Comparison of ENCODE assay signal across 27 cellular contexts in genomic region chr12:87981495-87981894, GRCh38. TPM values are rescaled to one million over a fixed set of nuclear protein-coding genes. Genes with fewer than 3 reads are reported as not detected.
DNase-seq lines count a peak whose midpoint lies in the region; ATAC-seq and TF ChIP-seq lines count a peak whose summit lies in the region.
"Had no signal": no experiment of that assay in that cellular context is flagged by ENCODE, and none has a peak within 500 bp of the region (broad histone marks: within the 10 kb centered on the region; RNA-seq: fewer than 3 reads in every experiment).

No MANE protein-coding gene starts in this region.

- TF ChIP-seq CTCF in left ventricle myocardium inferior (IDR thresholded peaks at IDR 0.05; ENCODE audit: borderline replicate concordance) = no peak
- TF ChIP-seq CTCF in brain microvascular endothelial cell (IDR thresholded peaks at IDR 0.05; ENCODE audit: low read depth, low read length, missing control alignments) = no peak
- TF ChIP-seq CTCF in smooth muscle cell (IDR thresholded peaks at IDR 0.05; ENCODE audit: borderline replicate concordance, insufficient read depth, poor library complexity, severe bottlenecking) = no peak

- H3K27me3 ChIP-seq in left ventricle myocardium inferior (ENCODE audit: low read depth) (no peaks in the 10 kb centered on the region), brain microvascular endothelial cell (replicated peaks) (no peaks in the 10 kb centered on the region), smooth muscle cell (ENCODE audit: low read depth) (no peaks in the 10 kb centered on the region)
- H3K27me3 ChIP-seq: BE2C had no signal

- no peaks in the 10 kb centered on the region for H3K4me1 ChIP-seq in left ventricle myocardium inferior
- H3K4me1 ChIP-seq in smooth muscle cell (ENCODE audit: low read depth) = no peaks in the 10 kb centered on the region
- H3K4me1 ChIP-seq: BE2C had no signal

- H3K27ac ChIP-seq in left ventricle myocardium inferior (replicated peaks) (no peak overlapping the region), brain microvascular endothelial cell (peak overlapping the region; percentile 32), smooth muscle cell (ENCODE audit: low read depth) (no peak overlapping the region)
- H3K27ac ChIP-seq: KMS-11 had no signal

- no peak overlapping the region for H3K4me3 ChIP-seq in left ventricle myocardium inferior
- no peak overlapping the region for H3K4me3 ChIP-seq in brain microvascular endothelial cell (ENCODE audit: low read depth, low read length)
- no peak overlapping the region for H3K4me3 ChIP-seq in smooth muscle cell
- H3K4me3 ChIP-seq: GM23338 had no signal

- H3K9ac ChIP-seq in smooth muscle cell (ENCODE audit: low read depth) = no peak overlapping the region
- H3K9ac ChIP-seq: KMS-11 had no signal

- H3F3A ChIP-seq in smooth muscle cell (ENCODE audit: low read depth) = no peaks in the 10 kb centered on the region

- H3K9me3 ChIP-seq in left ventricle myocardium inferior (replicated peaks) = no peaks in the 10 kb centered on the region
- no peaks in the 10 kb centered on the region for H3K9me3 ChIP-seq in smooth muscle cell (replicated peaks; ENCODE audit: low read depth)

- intact Hi-C loops in Right ventricle myocardium inferior (cut with DNase I) = no loop called here
- intact Hi-C loops in left ventricle myocardium inferior (cut with micrococcal nuclease) = no loop called here

- DNase-seq in Right ventricle myocardium inferior (ENCODE audit: missing footprints) = no peak
- DNase-seq in left ventricle myocardium inferior = no peak
- peak; percentile 33 for DNase-seq in brain microvascular endothelial cell
- DNase-seq in left kidney (ENCODE audit: low read depth, low spot score) = peak; percentile 3
- no peak for DNase-seq in smooth muscle cell (lab: John Stamatoyannopoulos, UW; ENCODE audit: unreplicated experiment)
- no peak for DNase-seq in NCI-H82 treated with DMSO at 0.1 percent for 48 hours (lab: John Stamatoyannopoulos, UW; ENCODE audit: unreplicated experiment)
- DNase-seq: 8988T; BE2C; CD4-positive, CD25-positive, alpha-beta regulatory T cell; COR-L47; DMS 273 treated with DMSO at 0.1 percent for 48 hours; DND-41; MV-4-11; NCI-H1417; NCI-H187; NCI-H2107; NCI-H510A treated with DMSO at 0.1 percent for 48 hours; NCI-H774; OCI-M1; SHP77 treated with DMSO at 0.1 percent for 48 hours had no signal

- WGBS in smooth muscle cell (ENCODE audit: low lambda C conversion rate) = 61% methylated on average over 1 of the region's 1 CpG

- in situ Hi-C loops in brain microvascular endothelial cell (cut with HindIII; ENCODE audit: low pct_ligation_motif_present, low sequenced_read_pairs) = no loop called here

- no peak overlapping the region for H2AFZ ChIP-seq in smooth muscle cell (ENCODE audit: low read depth)

- H4K20me1 ChIP-seq in smooth muscle cell (ENCODE audit: low read depth) = no peaks in the 10 kb centered on the region

- ATAC-seq in Right ventricle myocardium inferior = peak; percentile 48
- no peak for ATAC-seq in GM21825 (IDR thresholded peaks at IDR 0.05; ENCODE audit: unreplicated experiment)
- ATAC-seq in HG02885 (IDR thresholded peaks at IDR 0.05; ENCODE audit: poor library complexity, unreplicated experiment) = no peak
- ATAC-seq: GM23338, HCT116 had no signal

- peak overlapping the region; percentile 56 for H3K4me2 ChIP-seq in smooth muscle cell
- H3K4me2 ChIP-seq: GM23338, KMS-11 had no signal

- H3K36me3 ChIP-seq in left ventricle myocardium inferior (no peaks in the 10 kb centered on the region), brain microvascular endothelial cell (replicated peaks) (no peaks in the 10 kb centered on the region), smooth muscle cell (ENCODE audit: low read depth) (no peaks in the 10 kb centered on the region)
- H3K36me3 ChIP-seq: BE2C had no signal

- no peaks in the 10 kb centered on the region for H3K79me2 ChIP-seq in smooth muscle cell (ENCODE audit: low read depth)

RNA-seq across cellular contexts. Expression of gene C12orf50, which starts 47.7 kb away (rescaled TPM):
- total RNA-seq in Right ventricle myocardium inferior = 0.05 TPM
- not detected for total RNA-seq in left ventricle myocardium inferior
- 0.31 TPM in 1 of 2 replicates, not detected in the other for total RNA-seq in smooth muscle cell
- polyA plus RNA-seq in smooth muscle cell = 0.05 TPM in 1 of 2 replicates, not detected in the other
- total RNA-seq: G401, HT-29 had no signal
- polyA plus RNA-seq: CD4-positive, CD25-positive, alpha-beta regulatory T cell; GM23338 had no signal

Comparison
In these comparisons a context has a peak if more than half of its experiments do, and no peak if none do; other contexts are left out.
1. DNase-seq: peak in brain microvascular endothelial cell (single experiment) and left kidney (single experiment); none in Right ventricle myocardium inferior (single experiment), left ventricle myocardium inferior (single experiment), smooth muscle cell (single experiment) and NCI-H82 treated with DMSO at 0.1 percent for 48 hours (single experiment).